21 cellular contexts compared by ENCODE assay signal in genomic region chr13:38409771-38410170, GRCh38.
DNase-seq lines count a peak whose midpoint lies in the region; ATAC-seq, FAIRE-seq and TF ChIP-seq lines count a peak whose summit lies in the region.
"Had no signal": no experiment of that assay in that cellular context is flagged by ENCODE, and none has a peak within 500 bp of the region (broad histone marks: within the 10 kb centered on the region; RNA-seq: fewer than 3 reads in every experiment).

No MANE protein-coding gene starts in this region.

- TF ChIP-seq CTCF in A549 (IDR thresholded peaks at IDR 0.05) (no peak), GM23338 (conservative IDR thresholded peaks at IDR 0.05; ENCODE audit: low read depth in 2 of 2) (no peak), mammary epithelial cell (conservative IDR thresholded peaks at IDR 0.05 in 1 of 2, IDR thresholded peaks at IDR 0.05 in 1 of 2; ENCODE audit: extremely low read depth in 1 of 2, insufficient read depth in 1 of 2, low read depth in 1 of 2, low read length in 2 of 2) (no peak), foreskin keratinocyte (conservative IDR thresholded peaks at IDR 0.05) (no peak)

- no peaks in the 10 kb centered on the region for H3K4me1 Mint-ChIP-seq in GM23338
- no peaks in the 10 kb centered on the region for H3K4me1 Mint-ChIP-seq in activated naive CD8-positive, alpha-beta T cell treated with anti-CD3 and anti-CD28 coated beads, Interleukin-2, amount 50 U/mL, for 24 hours
- H3K4me1 Mint-ChIP-seq: CD4-positive, CD25-positive, alpha-beta regulatory T cell; CD8-positive, alpha-beta memory T cell had no signal

- H3K27me3 Mint-ChIP-seq in GM23338 (ENCODE audit: insufficient read depth, low read depth, poor library complexity), result no peaks in the 10 kb centered on the region
- no peaks in the 10 kb centered on the region for H3K27me3 Mint-ChIP-seq in activated naive CD8-positive, alpha-beta T cell treated with anti-CD3 and anti-CD28 coated beads, Interleukin-2, amount 50 U/mL, for 24 hours
- H3K27me3 Mint-ChIP-seq: CD4-positive, CD25-positive, alpha-beta regulatory T cell had no signal

- intact Hi-C loops in mammary epithelial cell (cut with micrococcal nuclease), result loop anchor here (10.0 kb wide), 1 partner anchor 335 kb away; no protein-coding TSS in a partner anchor

- H4K20me1 ChIP-seq in GM23338 (replicated peaks; ENCODE audit: insufficient read depth) (no peaks in the 10 kb centered on the region), mammary epithelial cell (ENCODE audit: insufficient read depth, low read length) (no peaks in the 10 kb centered on the region)

- no peak for TF ChIP-seq RAD21 in A549 (conservative IDR thresholded peaks at IDR 0.05 in 1 of 2, IDR thresholded peaks at IDR 0.05 in 1 of 2)

- no peaks in the 10 kb centered on the region for H3K9me2 ChIP-seq in GM23338 (ENCODE audit: insufficient read depth)

- no peaks in the 10 kb centered on the region for H3K9me3 ChIP-seq in A549
- no peaks in the 10 kb centered on the region for H3K9me3 ChIP-seq in mammary epithelial cell (replicated peaks; ENCODE audit: insufficient read depth, low read length)
- H3K9me3 ChIP-seq: BE2C, HAP-1 had no signal

- in situ Hi-C loops in mammary epithelial cell (cut with MboI; ENCODE audit: low sequenced_read_pairs in 2 of 2), result no loop called here

- H3K27me3 ChIP-seq in GM23338 (ENCODE audit: insufficient read depth), result no peaks in the 10 kb centered on the region
- H3K27me3 ChIP-seq in mammary epithelial cell (ENCODE audit: insufficient read depth, low read length), result no peaks in the 10 kb centered on the region
- no peaks in the 10 kb centered on the region for H3K27me3 ChIP-seq in foreskin keratinocyte
- H3K27me3 ChIP-seq: BE2C had no signal

- no peak for TF ChIP-seq EP300 in A549 (IDR thresholded peaks at IDR 0.05)

- dilution Hi-C loops in mammary epithelial cell (cut with HindIII; ENCODE audit: low sequenced_read_pairs), result no loop called here

- 57% methylated on average over 2 of the region's 2 CpGs for WGBS in A549 (ENCODE audit: missing lambda C conversion rate)
- WGBS in mammary epithelial cell (ENCODE audit: low coverage, missing lambda C conversion rate), result 5% methylated on average over 2 of the region's 2 CpGs

- POLR2A ChIA-PET in A549 (lab: Yijun Ruan, JAX), result no interaction called here

- no peak overlapping the region for H3K4me3 Mint-ChIP-seq in GM23338
- H3K4me3 Mint-ChIP-seq in activated naive CD8-positive, alpha-beta T cell treated with anti-CD3 and anti-CD28 coated beads, Interleukin-2, amount 50 U/mL, for 24 hours, result no peak overlapping the region
- H3K4me3 Mint-ChIP-seq: CD4-positive, CD25-positive, alpha-beta regulatory T cell; CD8-positive, alpha-beta memory T cell had no signal

- H3K9ac ChIP-seq in mammary epithelial cell (ENCODE audit: insufficient read depth, low read length), result no peak overlapping the region
- H3K9ac ChIP-seq: KMS-11 had no signal

- H3F3A ChIP-seq in GM23338 (replicated peaks; ENCODE audit: low read depth), result no peaks in the 10 kb centered on the region

- H3K36me3 ChIP-seq in GM23338 (ENCODE audit: insufficient read depth) (no peaks in the 10 kb centered on the region), mammary epithelial cell (ENCODE audit: insufficient read depth, low read length) (no peaks in the 10 kb centered on the region)
- H3K36me3 ChIP-seq: BE2C, HAP-1 had no signal

- H3K4me2 ChIP-seq in A549 (peak overlapping the region; percentile 34; the same call in 2 of the 3 replicates), GM23338 (no peak overlapping the region), mammary epithelial cell (ENCODE audit: insufficient read depth, low read depth, low read length) (peak overlapping the region; percentile 19)
- H3K4me2 ChIP-seq: KMS-11 had no signal

- H3K27ac Mint-ChIP-seq in GM23338, result no peak overlapping the region
- H3K27ac Mint-ChIP-seq in activated naive CD8-positive, alpha-beta T cell treated with anti-CD3 and anti-CD28 coated beads, Interleukin-2, amount 50 U/mL, for 24 hours, result no peak overlapping the region
- H3K27ac Mint-ChIP-seq: CD4-positive, CD25-positive, alpha-beta regulatory T cell; CD8-positive, alpha-beta memory T cell had no signal

- H3K79me2 ChIP-seq in GM23338 (replicated peaks; ENCODE audit: insufficient read depth) (no peaks in the 10 kb centered on the region), mammary epithelial cell (ENCODE audit: insufficient read depth, low read length) (no peaks in the 10 kb centered on the region)

- no peak for FAIRE-seq in A549 (lab: Jason Lieb, UNC)
- FAIRE-seq: D721Med, GM12891 had no signal

- CTCF ChIA-PET in A549 (lab: Yijun Ruan, JAX) (interaction anchor here (0.6 kb wide), 1 partner anchor 16 kb away, joined by 3 read pairs; no protein-coding TSS in a partner anchor), mammary epithelial cell (lab: Charles Lee; ENCODE audit: low non-redundant PET) (interaction anchor here (0.6 kb wide), 1 partner anchor 79 kb away, joined by 5 read pairs; no protein-coding TSS in a partner anchor)

- H3K4me1 ChIP-seq in A549 (no peaks in the 10 kb centered on the region), GM23338 (ENCODE audit: insufficient read depth) (no peaks in the 10 kb centered on the region), mammary epithelial cell (ENCODE audit: insufficient read depth, low read length) (peaks cover 16% of the 10 kb centered on the region), foreskin keratinocyte (no peaks in the 10 kb centered on the region)
- H3K4me1 ChIP-seq: BE2C, HAP-1 had no signal

- peak overlapping the region; percentile 21; the same call in 1 of the 2 replicates for H2AFZ ChIP-seq in GM23338
- no peak overlapping the region for H2AFZ ChIP-seq in mammary epithelial cell (ENCODE audit: low read depth, low read length)

- no peak overlapping the region for H3K4me3 ChIP-seq in A549
- H3K4me3 ChIP-seq in GM23338, result no peak overlapping the region
- no peak overlapping the region for H3K4me3 ChIP-seq in mammary epithelial cell (replicated peaks in 1 of 3; ENCODE audit: insufficient read depth in 1 of 3, low read depth in 2 of 3, low read length in 3 of 3)
- H3K4me3 ChIP-seq: HAP-1 had no signal

- BruUV-seq in mammary epithelial cell (replicated peaks; lab: Mats Ljungman, UMichigan), result no TSS peak

- TF ChIP-seq POLR2A in A549 (IDR thresholded peaks at IDR 0.05; ENCODE audit: low read length), result no peak

- H3K27ac ChIP-seq in A549 (no peak overlapping the region), GM23338 (ENCODE audit: low read depth) (no peak overlapping the region), mammary epithelial cell (ENCODE audit: insufficient read depth, low read depth, low read length) (peak overlapping the region; percentile 27), foreskin keratinocyte (no peak overlapping the region)
- H3K27ac ChIP-seq: HL-60, KMS-11 had no signal

- no peaks in the 10 kb centered on the region for H3K9me3 Mint-ChIP-seq in GM23338
- no peaks in the 10 kb centered on the region for H3K9me3 Mint-ChIP-seq in activated naive CD8-positive, alpha-beta T cell treated with anti-CD3 and anti-CD28 coated beads, Interleukin-2, amount 50 U/mL, for 24 hours
- H3K9me3 Mint-ChIP-seq: CD8-positive, alpha-beta memory T cell had no signal

- H3K36me3 Mint-ChIP-seq in GM23338 (ENCODE audit: low read depth), result no peaks in the 10 kb centered on the region
- H3K36me3 Mint-ChIP-seq in activated naive CD8-positive, alpha-beta T cell treated with anti-CD3 and anti-CD28 coated beads, Interleukin-2, amount 50 U/mL, for 24 hours (ENCODE audit: low read depth), result no peaks in the 10 kb centered on the region
- H3K36me3 Mint-ChIP-seq: CD4-positive, CD25-positive, alpha-beta regulatory T cell; CD8-positive, alpha-beta memory T cell had no signal

- no peak for DNase-seq in A549 (ENCODE audit: low read depth in 1 of 2, low spot score in 1 of 2)
- no peak for DNase-seq in GM23338 (ENCODE audit: low spot score)
- peak; percentile 78 for DNase-seq in mammary epithelial cell
- DNase-seq in foreskin keratinocyte, result peak; percentile 74 to 90
- no peak for DNase-seq in activated naive CD8-positive, alpha-beta T cell treated with anti-CD3 and anti-CD28 coated beads, Interleukin-2, amount 50 U/mL, for 24 hours
- no peak for DNase-seq in NCI-H69 (lab: John Stamatoyannopoulos, UW)
- no peak for DNase-seq in GOT3 (lab: John Stamatoyannopoulos, UW)
- DNase-seq: ACHN; BE2C; C1 segment of cervical spinal cord; CD4-positive, CD25-positive, alpha-beta regulatory T cell; CD8-positive, alpha-beta memory T cell; COR-L47; DND-41; EL had no signal

- ATAC-seq in A549, result no peak
- no peak for ATAC-seq in GM23338
- ATAC-seq in foreskin keratinocyte, result peak; percentile 91
- no peak for ATAC-seq in activated naive CD8-positive, alpha-beta T cell treated with anti-CD3 and anti-CD28 coated beads, Interleukin-2, amount 50 U/mL, for 24 hours
- no peak for ATAC-seq in GM19463 (IDR thresholded peaks at IDR 0.05; ENCODE audit: unreplicated experiment)

TF ChIP-seq in A549, 52 proteins besides CTCF, POLR2A, EP300 and RAD21:
- TF ChIP-seq ZNF302 (CRISPR knock-in tag; IDR thresholded peaks at IDR 0.05) (no peak), ATOH8 (CRISPR knock-in tag; IDR thresholded peaks at IDR 0.05; ENCODE audit: low read depth) (no peak), MAFK (IDR thresholded peaks at IDR 0.05; ENCODE audit: partially characterized antibody) (no peak), ESRRA (IDR thresholded peaks at IDR 0.05; ENCODE audit: borderline replicate concordance, low read length) (no peak)

Comparison
In these comparisons a context has a peak if more than half of its experiments do, and no peak if none do; other contexts are left out.
1. DNase-seq: peak in mammary epithelial cell (single experiment) and foreskin keratinocyte (2 of 2); none in A549 (0 of 2), GM23338 (single experiment), activated naive CD8-positive, alpha-beta T cell treated with anti-CD3 and anti-CD28 coated beads, Interleukin-2, amount 50 U/mL, for 24 hours (single experiment), NCI-H69 (single experiment) and GOT3 (single experiment).